ENCODE assay signal across 8 cellular contexts in genomic region chr1:68178821-68179490, GRCh38. TPM values are rescaled to one million over a fixed set of nuclear protein-coding genes. Genes with fewer than 3 reads are reported as not detected.
DNase-seq lines count a peak whose midpoint lies in the region; ATAC-seq, FAIRE-seq and TF ChIP-seq lines count a peak whose summit lies in the region.
"Had no signal": no experiment of that assay in that cellular context is flagged by ENCODE, and none has a peak within 500 bp of the region (broad histone marks: within the 10 kb centered on the region; RNA-seq: fewer than 3 reads in every experiment).

No MANE protein-coding gene starts in this region.

- H3K4me3 Mint-ChIP-seq in astrocyte (ENCODE audit: unreplicated experiment): peak overlapping the region; percentile 35
- no peak overlapping the region for H3K4me3 Mint-ChIP-seq in stimulated activated naive CD8-positive, alpha-beta T cell treated with anti-CD3 and anti-CD28 coated beads, Interleukin-15, amount 100 ng/mL, for 72 hours

- no peak for TF ChIP-seq CTCF in astrocyte (IDR thresholded peaks at IDR 0.05; ENCODE audit: insufficient read depth, low read depth, low read length)

- ATAC-seq in GM19463 (IDR thresholded peaks at IDR 0.05; ENCODE audit: unreplicated experiment) (peak; percentile 41), HG03064 (IDR thresholded peaks at IDR 0.05; ENCODE audit: low read depth, unreplicated experiment) (peak; percentile 69)
- peak; percentile 46 for ATAC-seq in stimulated activated naive CD8-positive, alpha-beta T cell treated with anti-CD3 and anti-CD28 coated beads, Interleukin-15, amount 100 ng/mL, for 72 hours

- H3K27me3 ChIP-seq in astrocyte (ENCODE audit: insufficient read depth, low read length): no peaks in the 10 kb centered on the region

- peaks cover 58% of the 10 kb centered on the region for H3K4me1 ChIP-seq in astrocyte (ENCODE audit: insufficient read depth, low read length)

- H3K4me2 ChIP-seq in astrocyte (ENCODE audit: low read length): peak overlapping the region; percentile 41

- no peak overlapping the region for H2AFZ ChIP-seq in astrocyte (ENCODE audit: low read depth, low read length)

- H3K9me3 ChIP-seq in astrocyte (ENCODE audit: insufficient read depth, low read depth, low read length): no peaks in the 10 kb centered on the region

- no peaks in the 10 kb centered on the region for H4K20me1 ChIP-seq in astrocyte (ENCODE audit: insufficient read depth, low read length)

- H3K4me3 ChIP-seq in astrocyte (ENCODE audit: insufficient read depth, low read depth, low read length): no peak overlapping the region
- H3K4me3 ChIP-seq: skin epidermis had no signal

- H3K36me3 ChIP-seq in astrocyte (ENCODE audit: insufficient read depth, low read length): no peaks in the 10 kb centered on the region

- H3K27me3 Mint-ChIP-seq in astrocyte (ENCODE audit: low read depth, unreplicated experiment): no peaks in the 10 kb centered on the region
- H3K27me3 Mint-ChIP-seq in stimulated activated naive CD8-positive, alpha-beta T cell treated with anti-CD3 and anti-CD28 coated beads, Interleukin-15, amount 100 ng/mL, for 72 hours: peaks cover 8% of the 10 kb centered on the region

- FAIRE-seq in astrocyte (lab: Jason Lieb, UNC): peak; percentile 81

- H3K9me3 Mint-ChIP-seq in astrocyte (ENCODE audit: unreplicated experiment): peaks cover 2% of the 10 kb centered on the region
- no peaks in the 10 kb centered on the region for H3K9me3 Mint-ChIP-seq in stimulated activated naive CD8-positive, alpha-beta T cell treated with anti-CD3 and anti-CD28 coated beads, Interleukin-15, amount 100 ng/mL, for 72 hours

- H3K27ac Mint-ChIP-seq in astrocyte (ENCODE audit: unreplicated experiment): peak overlapping the region; percentile 15
- H3K27ac Mint-ChIP-seq in stimulated activated naive CD8-positive, alpha-beta T cell treated with anti-CD3 and anti-CD28 coated beads, Interleukin-15, amount 100 ng/mL, for 72 hours: no peak overlapping the region

- H3K27ac ChIP-seq in astrocyte (ENCODE audit: low read depth, low read length): peak overlapping the region; percentile 80
- H3K27ac ChIP-seq: skin epidermis had no signal

- H3K9ac ChIP-seq in astrocyte (ENCODE audit: low read length): peak overlapping the region; percentile 57

- H3K4me1 Mint-ChIP-seq in astrocyte (ENCODE audit: low read depth, unreplicated experiment): peaks cover 49% of the 10 kb centered on the region
- peaks cover 8% of the 10 kb centered on the region for H3K4me1 Mint-ChIP-seq in stimulated activated naive CD8-positive, alpha-beta T cell treated with anti-CD3 and anti-CD28 coated beads, Interleukin-15, amount 100 ng/mL, for 72 hours

- DNase-seq in astrocyte (ENCODE audit: low read depth) (peak; percentile 71), NCI-H774 (lab: John Stamatoyannopoulos, UW) (no peak), ecto neural progenitor cell (ENCODE audit: low spot score) (no peak), C1 segment of cervical spinal cord (lab: John Stamatoyannopoulos, UW) (no peak)
- no peak for DNase-seq in stimulated activated naive CD8-positive, alpha-beta T cell treated with anti-CD3 and anti-CD28 coated beads, Interleukin-15, amount 100 ng/mL, for 72 hours

- H3K36me3 Mint-ChIP-seq in astrocyte (ENCODE audit: low read depth, unreplicated experiment): peaks cover 9% of the 10 kb centered on the region

- H3K79me2 ChIP-seq in astrocyte (ENCODE audit: insufficient read depth, low read length): peaks cover 13% of the 10 kb centered on the region

RNA-seq across cellular contexts. Expression of gene WLS, which starts 53.4 kb away (rescaled TPM):
- 171 and 187 TPM in 2 replicates for total RNA-seq in astrocyte
